ENCODE assay signal across 20 cellular contexts in the genomic region with DNA sequence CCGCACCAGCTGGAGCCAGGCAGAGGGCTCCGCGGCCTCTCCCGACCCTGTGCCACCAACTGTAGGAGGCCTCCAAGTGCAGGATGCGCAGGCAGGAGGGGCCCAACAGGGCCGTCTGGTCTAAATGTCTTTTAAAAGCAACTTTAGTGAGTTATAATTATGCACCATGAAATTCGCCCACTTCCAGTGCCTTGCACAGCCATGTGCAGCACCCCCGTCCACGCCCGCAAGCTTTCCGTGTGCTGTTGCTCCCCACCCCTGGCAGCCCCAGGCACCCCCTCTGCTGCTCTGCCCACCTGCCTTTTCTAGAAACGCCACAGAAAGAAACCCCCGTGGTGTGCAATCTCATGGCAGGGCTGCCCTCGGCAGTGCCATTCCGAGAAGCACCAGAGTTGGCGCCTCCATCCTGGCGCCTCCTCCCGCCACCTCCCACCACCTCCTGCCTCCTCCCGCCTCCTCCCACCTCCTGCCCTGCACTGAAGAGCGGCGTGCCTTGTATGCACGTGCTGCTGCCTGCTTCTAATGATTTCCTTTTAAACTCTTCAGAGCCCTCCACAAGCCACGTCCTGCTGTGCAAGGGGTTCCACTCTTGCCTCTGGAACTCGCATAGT. TPM values are rescaled to one million over a fixed set of nuclear protein-coding genes. Genes with fewer than 3 reads are reported as not detected.
DNase-seq lines count a peak whose midpoint lies in the region; ATAC-seq and TF ChIP-seq lines count a peak whose summit lies in the region.
"Had no signal": no experiment of that assay in that cellular context is flagged by ENCODE, and none has a peak within 500 bp of the region (broad histone marks: within the 10 kb centered on the region; RNA-seq: fewer than 3 reads in every experiment).

No MANE protein-coding gene starts in this region.

- H3K9me3 ChIP-seq in HEK293 (ENCODE audit: control insufficient read depth, insufficient read depth, low read depth, low read length) = no peaks in the 10 kb centered on the region
- H3K9me3 ChIP-seq: ovary, sigmoid colon had no signal

- CTCF ChIA-PET in activated CD4-positive, alpha-beta T cell treated with anti-CD3 and anti-CD28 coated beads for 36 hours (lab: Charles Lee) = no interaction called here
- CTCF ChIA-PET in HEK293 (lab: Yijun Ruan, JAX) = no interaction called here
- CTCF ChIA-PET in activated CD8-positive, alpha-beta memory T cell treated with anti-CD3 and anti-CD28 coated beads, Interleukin-2, amount 10 ng/mL, durations not matched to agents 7 days and 5 days (lab: Charles Lee) = no interaction called here

- H3K9me3 Mint-ChIP-seq in activated CD4-positive, alpha-beta T cell treated with anti-CD3 and anti-CD28 coated beads for 36 hours (ENCODE audit: low read depth) = no peaks in the 10 kb centered on the region
- H3K9me3 Mint-ChIP-seq in nephron progenitor cell = peaks cover 7% of the 10 kb centered on the region
- peaks cover 9% of the 10 kb centered on the region for H3K9me3 Mint-ChIP-seq in activated CD8-positive, alpha-beta memory T cell treated with anti-CD3 and anti-CD28 coated beads, Interleukin-2, amount 10 ng/mL, durations not matched to agents 7 days and 5 days (ENCODE audit: low read depth)
- H3K9me3 Mint-ChIP-seq: activated T-cell treated with anti-CD3 and anti-CD28 coated beads, Interleukin-2, amount 50 U/mL, for 4 hours had no signal

- no peak overlapping the region for H3K4me3 Mint-ChIP-seq in activated CD4-positive, alpha-beta T cell treated with anti-CD3 and anti-CD28 coated beads for 36 hours
- no peak overlapping the region for H3K4me3 Mint-ChIP-seq in nephron progenitor cell
- no peak overlapping the region for H3K4me3 Mint-ChIP-seq in activated CD8-positive, alpha-beta memory T cell treated with anti-CD3 and anti-CD28 coated beads, Interleukin-2, amount 10 ng/mL, durations not matched to agents 7 days and 5 days
- H3K4me3 Mint-ChIP-seq: activated naive CD8-positive, alpha-beta T cell; activated T-cell treated with anti-CD3 and anti-CD28 coated beads, Interleukin-2, amount 50 U/mL, for 4 hours had no signal

- peak; percentile 26 for ATAC-seq in activated CD4-positive, alpha-beta T cell treated with anti-CD3 and anti-CD28 coated beads for 36 hours
- ATAC-seq in activated CD8-positive, alpha-beta memory T cell treated with anti-CD3 and anti-CD28 coated beads, Interleukin-2, amount 10 ng/mL, durations not matched to agents 7 days and 5 days = no peak
- ATAC-seq in HG03175 (IDR thresholded peaks at IDR 0.05; ENCODE audit: unreplicated experiment) = no peak
- ATAC-seq: activated T-cell treated with anti-CD3 and anti-CD28 coated beads, Interleukin-2, amount 50 U/mL, for 4 hours had no signal

- intact Hi-C loops in activated CD4-positive, alpha-beta T cell treated with anti-CD3 and anti-CD28 coated beads for 36 hours (cut with DNase I, micrococcal nuclease) = no loop called here

- POLR2A ChIA-PET in activated CD4-positive, alpha-beta T cell treated with anti-CD3 and anti-CD28 coated beads for 36 hours (lab: Charles Lee) = no interaction called here
- POLR2A ChIA-PET in HEK293 (lab: Yijun Ruan, JAX) = no interaction called here

- H3K4me3 ChIP-seq in HEK293 (ENCODE audit: low read depth, low read length) = no peak overlapping the region
- H3K4me3 ChIP-seq: coronary artery, left ventricle myocardium inferior, ovary, sigmoid colon, SJSA1 had no signal

- H3K4me1 Mint-ChIP-seq in activated CD4-positive, alpha-beta T cell treated with anti-CD3 and anti-CD28 coated beads for 36 hours = no peaks in the 10 kb centered on the region
- peaks cover 10% of the 10 kb centered on the region for H3K4me1 Mint-ChIP-seq in nephron progenitor cell
- H3K4me1 Mint-ChIP-seq in activated CD8-positive, alpha-beta memory T cell treated with anti-CD3 and anti-CD28 coated beads, Interleukin-2, amount 10 ng/mL, durations not matched to agents 7 days and 5 days = no peaks in the 10 kb centered on the region

- H3K27me3 Mint-ChIP-seq in activated CD4-positive, alpha-beta T cell treated with anti-CD3 and anti-CD28 coated beads for 36 hours = no peaks in the 10 kb centered on the region
- H3K27me3 Mint-ChIP-seq in nephron progenitor cell (ENCODE audit: low read depth, poor library complexity) = peaks cover 17% of the 10 kb centered on the region
- peaks cover 2% of the 10 kb centered on the region for H3K27me3 Mint-ChIP-seq in activated CD8-positive, alpha-beta memory T cell treated with anti-CD3 and anti-CD28 coated beads, Interleukin-2, amount 10 ng/mL, durations not matched to agents 7 days and 5 days

- H3K4me1 ChIP-seq in HEK293 (ENCODE audit: control insufficient read depth, insufficient read depth, low read length) = no peaks in the 10 kb centered on the region
- H3K4me1 ChIP-seq: left ventricle myocardium inferior, sigmoid colon had no signal

- no peaks in the 10 kb centered on the region for H3K36me3 Mint-ChIP-seq in activated CD4-positive, alpha-beta T cell treated with anti-CD3 and anti-CD28 coated beads for 36 hours (ENCODE audit: low read depth)
- no peaks in the 10 kb centered on the region for H3K36me3 Mint-ChIP-seq in nephron progenitor cell (ENCODE audit: low read depth)
- H3K36me3 Mint-ChIP-seq in activated CD8-positive, alpha-beta memory T cell treated with anti-CD3 and anti-CD28 coated beads, Interleukin-2, amount 10 ng/mL, durations not matched to agents 7 days and 5 days = no peaks in the 10 kb centered on the region

- H3K27ac Mint-ChIP-seq in activated CD4-positive, alpha-beta T cell treated with anti-CD3 and anti-CD28 coated beads for 36 hours = no peak overlapping the region
- no peak overlapping the region for H3K27ac Mint-ChIP-seq in nephron progenitor cell
- no peak overlapping the region for H3K27ac Mint-ChIP-seq in activated CD8-positive, alpha-beta memory T cell treated with anti-CD3 and anti-CD28 coated beads, Interleukin-2, amount 10 ng/mL, durations not matched to agents 7 days and 5 days
- H3K27ac Mint-ChIP-seq: activated naive CD8-positive, alpha-beta T cell had no signal

- no peaks in the 10 kb centered on the region for H3K36me3 ChIP-seq in HEK293 (ENCODE audit: control insufficient read depth in 2 of 2, insufficient read depth in 1 of 2, low read length in 2 of 2)
- H3K36me3 ChIP-seq: brain microvascular endothelial cell, left ventricle myocardium inferior, ovary, sigmoid colon, SJSA1 had no signal

- no peak for TF ChIP-seq CTCF in HEK293 (tag by site-specific recombination; IDR thresholded peaks at IDR 0.05)
- no peak for TF ChIP-seq CTCF in nephron progenitor cell (IDR thresholded peaks at IDR 0.05)

- DNase-seq in activated CD4-positive, alpha-beta T cell treated with anti-CD3 and anti-CD28 coated beads for 36 hours = peak; percentile 22
- DNase-seq in activated CD4-positive, alpha-beta T cell treated with anti-CD3 and anti-CD28 coated beads, Interleukin-2, amount 50 U/mL, for 1 hour = no peak
- DNase-seq in RPMI8226 (peak; percentile 65), nephron progenitor cell (peak; percentile 38), CD1c-positive myeloid dendritic cell (ENCODE audit: extremely low spot score) (no peak)
- no peak for DNase-seq in activated CD8-positive, alpha-beta memory T cell treated with anti-CD3 and anti-CD28 coated beads, Interleukin-2, amount 10 ng/mL, durations not matched to agents 7 days and 5 days
- DNase-seq: activated CD4-positive, alpha-beta T cell treated with anti-CD3 and anti-CD28 coated beads for 48 hours; activated T-cell treated with anti-CD3 and anti-CD28 coated beads, Interleukin-2, amount 50 U/mL, for 4 hours; brain microvascular endothelial cell; COR-L47; left ventricle myocardium inferior; ovary; sigmoid colon; T-helper 9 cell had no signal

- no peak overlapping the region for H3K27ac ChIP-seq in HEK293 (ENCODE audit: extremely low read depth, low read depth, low read length)
- H3K27ac ChIP-seq: brain microvascular endothelial cell, coronary artery, left ventricle myocardium inferior, ovary, sigmoid colon, SJSA1 had no signal

TF ChIP-seq in HEK293, 187 proteins besides CTCF, POLR2A, EP300 and RAD21:
- TF ChIP-seq ZFHX2 (tag by site-specific recombination; conservative IDR thresholded peaks at IDR 0.05) (peak; percentile 39; the same call in 1 of the 2 replicates), ZNF76 (tag by site-specific recombination; IDR thresholded peaks at IDR 0.05; ENCODE audit: borderline replicate concordance, low read depth) (no peak), EGR2 (tag by site-specific recombination; IDR thresholded peaks at IDR 0.05; ENCODE audit: low read depth) (peak; percentile 47; the same call in 1 of the 2 replicates)

RNA-seq across cellular contexts. Expression of a gene that starts 7.5 kb away (rescaled TPM):
- total RNA-seq in activated CD4-positive, alpha-beta T cell treated with anti-CD3 and anti-CD28 coated beads for 36 hours = not detected
- not detected for total RNA-seq in activated CD8-positive, alpha-beta memory T cell treated with anti-CD3 and anti-CD28 coated beads, Interleukin-2, amount 10 ng/mL, durations not matched to agents 7 days and 5 days
- total RNA-seq: activated T-cell treated with anti-CD3 and anti-CD28 coated beads, Interleukin-2, amount 50 U/mL, for 4 hours; left ventricle myocardium inferior; OCI-LY7; ovary; sigmoid colon; SJSA1 had no signal

RNA-seq across cellular contexts. Expression of a gene that starts 16.3 kb away (rescaled TPM):
- total RNA-seq in activated CD4-positive, alpha-beta T cell treated with anti-CD3 and anti-CD28 coated beads for 36 hours = not detected
- total RNA-seq in activated CD8-positive, alpha-beta memory T cell treated with anti-CD3 and anti-CD28 coated beads, Interleukin-2, amount 10 ng/mL, durations not matched to agents 7 days and 5 days = not detected
- total RNA-seq: left ventricle myocardium inferior, OCI-LY7, sigmoid colon had no signal

Comparison
In these comparisons a context has a peak if more than half of its experiments do, and no peak if none do; other contexts are left out.
1. DNase-seq: peak in activated CD4-positive, alpha-beta T cell treated with anti-CD3 and anti-CD28 coated beads for 36 hours (single experiment), RPMI8226 (single experiment) and nephron progenitor cell (single experiment); none in activated CD4-positive, alpha-beta T cell treated with anti-CD3 and anti-CD28 coated beads, Interleukin-2, amount 50 U/mL, for 1 hour (single experiment), activated CD8-positive, alpha-beta memory T cell treated with anti-CD3 and anti-CD28 coated beads, Interleukin-2, amount 10 ng/mL, durations not matched to agents 7 days and 5 days (single experiment) and CD1c-positive myeloid dendritic cell (single experiment).